8 cellular contexts compared by ENCODE assay signal in the genomic region with DNA sequence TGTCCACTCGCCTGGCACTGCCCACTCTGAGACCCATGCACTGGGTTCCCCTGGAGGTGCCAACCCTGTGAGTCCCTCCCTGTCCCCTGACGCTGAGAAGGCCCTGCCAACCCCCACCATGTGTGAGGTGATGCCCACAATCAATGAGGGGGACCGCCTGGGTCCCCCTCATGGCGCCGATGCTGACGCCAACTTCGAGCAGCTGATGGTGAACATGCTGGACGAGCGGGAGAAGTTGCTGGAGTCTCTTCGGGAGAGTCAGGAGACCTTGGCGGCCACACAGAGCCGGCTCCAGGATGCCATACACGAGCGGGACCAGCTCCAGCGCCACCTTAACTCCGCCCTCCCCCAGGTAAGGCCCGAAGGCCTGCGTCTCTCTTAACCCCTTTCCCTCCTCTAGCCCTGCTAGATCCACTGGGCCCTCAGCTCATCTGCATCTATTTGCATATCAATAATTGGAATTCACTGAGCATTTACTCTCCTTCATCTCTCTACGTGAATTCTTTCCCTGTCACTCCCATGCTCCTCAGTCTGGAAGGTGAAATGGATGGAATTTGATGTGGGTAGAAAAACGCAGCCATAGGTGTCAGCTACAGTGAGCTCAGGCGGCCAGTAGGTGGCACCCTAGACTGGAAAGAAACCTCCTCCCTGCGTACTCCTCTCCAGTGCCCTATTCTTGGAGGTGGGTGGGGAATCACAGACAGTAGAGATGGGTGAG. TPM values are rescaled to one million over a fixed set of nuclear protein-coding genes. Genes with fewer than 3 reads are reported as not detected.
DNase-seq lines count a peak whose midpoint lies in the region; ATAC-seq and TF ChIP-seq lines count a peak whose summit lies in the region.

No MANE protein-coding gene starts in this region.

- H3K4me1 Mint-ChIP-seq in Calu3 (ENCODE audit: low read depth, unreplicated experiment) (no peaks in the 10 kb centered on the region), endothelial cell (ENCODE audit: unreplicated experiment) (peaks cover 8% of the 10 kb centered on the region)

- H3K4me3 Mint-ChIP-seq in Calu3 (ENCODE audit: low read depth, unreplicated experiment) = no peak overlapping the region
- no peak overlapping the region for H3K4me3 Mint-ChIP-seq in endothelial cell (ENCODE audit: unreplicated experiment)

- TF ChIP-seq CTCF in Calu3 (IDR thresholded peaks at IDR 0.05; ENCODE audit: unreplicated experiment) (peak; percentile 91), endothelial cell (IDR thresholded peaks at IDR 0.05; ENCODE audit: unreplicated experiment) (peak; percentile 62)

- CTCF ChIA-PET in Calu3 (lab: Charles Lee) = interaction anchor here (0.6 to 5.4 kb wide), 20 partner anchors 9 to 340 kb away, joined by 3 to 88 read pairs (median 5); a partner anchor contains a TSS

- BruUV-seq in Calu3 (replicated peaks; lab: Mats Ljungman, UMichigan) = no TSS peak

- no peak overlapping the region for H3K27ac Mint-ChIP-seq in Calu3 (ENCODE audit: unreplicated experiment)
- H3K27ac Mint-ChIP-seq in endothelial cell (ENCODE audit: unreplicated experiment) = no peak overlapping the region

- DNase-seq in Calu3 (peak; percentile 83), NCI-H82 (lab: John Stamatoyannopoulos, UW) (peak; percentile 94), endothelial cell (ENCODE audit: low spot score) (peak; percentile 78), midbrain (lab: John Stamatoyannopoulos, UW) (peak; percentile 74)
- peak; percentile 85 for DNase-seq in activated CD8-positive, alpha-beta memory T cell treated with anti-CD3 and anti-CD28 coated beads for 24 hours
- peak; percentile 79 for DNase-seq in stimulated activated CD8-positive, alpha-beta memory T cell treated with anti-CD3 and anti-CD28 coated beads, Interleukin-4, amount 100 ng/mL, for 48 hours

- ATAC-seq in HG02852 (IDR thresholded peaks at IDR 0.05; ENCODE audit: unreplicated experiment) (peak; percentile 66), GM19324 (IDR thresholded peaks at IDR 0.05; ENCODE audit: low FRiP score, unreplicated experiment) (no peak)

- H3K36me3 Mint-ChIP-seq in Calu3 (ENCODE audit: insufficient read depth, unreplicated experiment) (peaks cover 5% of the 10 kb centered on the region), endothelial cell (ENCODE audit: low read depth, unreplicated experiment) (peaks cover 5% of the 10 kb centered on the region)

- H3K27me3 Mint-ChIP-seq in Calu3 (ENCODE audit: unreplicated experiment) = peaks cover 100% of the 10 kb centered on the region
- H3K27me3 Mint-ChIP-seq in endothelial cell (ENCODE audit: unreplicated experiment) = peaks cover 9% of the 10 kb centered on the region

- intact Hi-C loops in Calu3 (cut with micrococcal nuclease; ENCODE audit: unreplicated experiment) = loop anchor here (1.0 kb wide), 2 partner anchors 177 to 230 kb away; no protein-coding TSS in a partner anchor

- H3K9me3 Mint-ChIP-seq in Calu3 (ENCODE audit: low read depth, unreplicated experiment) = no peaks in the 10 kb centered on the region
- no peaks in the 10 kb centered on the region for H3K9me3 Mint-ChIP-seq in endothelial cell (ENCODE audit: unreplicated experiment)

RNA-seq across cellular contexts. Expression of a gene that starts 12.8 kb away (rescaled TPM):
- total RNA-seq in Calu3 (2022) = 0.12 and 0.83 TPM in 2 replicates
- 4.0 TPM for total RNA-seq in endothelial cell (ENCODE audit: unreplicated experiment)

RNA-seq across cellular contexts. Expression of a gene that starts 31.9 kb away (rescaled TPM):
- total RNA-seq in Calu3 (2022) = 77.7 and 84.4 TPM in 2 replicates
- 65.5 TPM for total RNA-seq in endothelial cell (ENCODE audit: unreplicated experiment)

RNA-seq across cellular contexts. Expression of a gene that starts 46.8 kb away (rescaled TPM):
- total RNA-seq in Calu3 (2022) (not detected in 2 replicates), endothelial cell (ENCODE audit: unreplicated experiment) (15.7 TPM)

Comparison
In these comparisons a context has a peak if more than half of its experiments do, and no peak if none do; other contexts are left out.
1. RNA of a gene that starts 46.8 kb away (total RNA-seq): 15.7 TPM in endothelial cell (single experiment); not detected in Calu3; every median in the first group is over 10 times any median in the second.
2. Peak in every context shown above with its lines, with median percentiles within 50 percentile points of each other: DNase-seq.